15 cellular contexts compared by ENCODE assay signal in genomic region chrX:10612215-10612614, GRCh38. TPM values are rescaled to one million over a fixed set of nuclear protein-coding genes. Genes with fewer than 3 reads are reported as not detected.
DNase-seq lines count a peak whose midpoint lies in the region; ATAC-seq, FAIRE-seq and TF ChIP-seq lines count a peak whose summit lies in the region.
"Had no signal": no experiment of that assay in that cellular context is flagged by ENCODE, and none has a peak within 500 bp of the region (broad histone marks: within the 10 kb centered on the region; RNA-seq: fewer than 3 reads in every experiment).

No MANE protein-coding gene starts in this region.

- H2AFZ ChIP-seq in astrocyte (ENCODE audit: low read depth, low read length) = no peak overlapping the region

- DNase-seq in HCEC 1CT (peak; percentile 69), astrocyte (ENCODE audit: low read depth) (peak; percentile 82), KBM-7 (no peak)
- DNase-seq: activated naive CD4-positive, alpha-beta T cell treated with anti-CD3 and anti-CD28 coated beads, Interleukin-2, amount 50 U/mL, for 16 hours; CD4-positive, alpha-beta memory T cell; cortex of kidney; mammary epithelial cell; NCI-H146; NCI-H526 treated with DMSO at 0.1 percent for 48 hours; stimulated activated naive CD8-positive, alpha-beta T cell treated with anti-CD3 and anti-CD28 coated beads, Interleukin-15, Interleukin-2, amounts not matched to agents 100 U/mL and 50 U/mL, for 24 hours had no signal

- H4K20me1 ChIP-seq in astrocyte (ENCODE audit: insufficient read depth, low read length) = peaks cover 4% of the 10 kb centered on the region

- TF ChIP-seq POLR2A in gastroesophageal sphincter (IDR thresholded peaks at IDR 0.05) = no peak

- H3K27me3 Mint-ChIP-seq in astrocyte (ENCODE audit: low read depth, unreplicated experiment) = no peaks in the 10 kb centered on the region

- in situ Hi-C loops in KBM-7 (cut with MboI; ENCODE audit: low pct_unique_long_range_greater_than_20kb, low sequenced_read_pairs) = loop anchor here (25.0 kb wide), 1 partner anchor 425 kb away; no protein-coding TSS in a partner anchor

- TF ChIP-seq CTCF in astrocyte (IDR thresholded peaks at IDR 0.05; ENCODE audit: insufficient read depth, low read depth, low read length) = no peak
- no peak for TF ChIP-seq CTCF in gastroesophageal sphincter (IDR thresholded peaks at IDR 0.05)

- no peak for TF ChIP-seq EP300 in gastroesophageal sphincter (IDR thresholded peaks at IDR 0.05)

- peaks cover 22% of the 10 kb centered on the region for H3K4me1 Mint-ChIP-seq in astrocyte (ENCODE audit: low read depth, unreplicated experiment)
- H3K4me1 Mint-ChIP-seq: CD4-positive, alpha-beta memory T cell had no signal

- H3K36me3 Mint-ChIP-seq in astrocyte (ENCODE audit: low read depth, unreplicated experiment) = no peaks in the 10 kb centered on the region
- H3K36me3 Mint-ChIP-seq: CD4-positive, alpha-beta memory T cell had no signal

- H3K79me2 ChIP-seq in astrocyte (ENCODE audit: insufficient read depth, low read length) = peaks cover 91% of the 10 kb centered on the region

- FAIRE-seq in astrocyte (lab: Jason Lieb, UNC) = no peak

- H3K4me3 ChIP-seq in astrocyte (ENCODE audit: insufficient read depth, low read depth, low read length) (peak overlapping the region; percentile 33), gastroesophageal sphincter (no peak overlapping the region), skeletal muscle tissue (ENCODE audit: low read length in 3 of 3) (no peak overlapping the region)

- H3K27me3 ChIP-seq in astrocyte (ENCODE audit: insufficient read depth, low read length) (no peaks in the 10 kb centered on the region), gastroesophageal sphincter (no peaks in the 10 kb centered on the region), skeletal muscle tissue (ENCODE audit: control insufficient read depth in 3 of 3, insufficient read depth in 3 of 3, low read length in 3 of 3) (no peaks in the 10 kb centered on the region)

- H3K4me2 ChIP-seq in astrocyte (ENCODE audit: low read length) = peak overlapping the region; percentile 83

- H3K9me3 Mint-ChIP-seq in astrocyte (ENCODE audit: unreplicated experiment) = no peaks in the 10 kb centered on the region
- H3K9me3 Mint-ChIP-seq: CD4-positive, alpha-beta memory T cell had no signal

- no peaks in the 10 kb centered on the region for H3K36me3 ChIP-seq in astrocyte (ENCODE audit: insufficient read depth, low read length)
- no peaks in the 10 kb centered on the region for H3K36me3 ChIP-seq in gastroesophageal sphincter
- no peaks in the 10 kb centered on the region for H3K36me3 ChIP-seq in skeletal muscle tissue (ENCODE audit: control insufficient read depth in 3 of 3, insufficient read depth in 3 of 3, low read length in 3 of 3)

- H3K4me1 ChIP-seq in astrocyte (ENCODE audit: insufficient read depth, low read length) = peaks cover 22% of the 10 kb centered on the region
- peaks cover 0 to 18% (median 0%) of the 10 kb centered on the region in 3 donors for H3K4me1 ChIP-seq in gastroesophageal sphincter
- H3K4me1 ChIP-seq in skeletal muscle tissue (ENCODE audit: control insufficient read depth in 3 of 3, insufficient read depth in 3 of 3, low read length in 3 of 3) = no peaks in the 10 kb centered on the region

- ATAC-seq in gastroesophageal sphincter = peak; percentile 38
- ATAC-seq in GM18511 (IDR thresholded peaks at IDR 0.05; ENCODE audit: unreplicated experiment) = no peak
- ATAC-seq in GM19463 (IDR thresholded peaks at IDR 0.05; ENCODE audit: unreplicated experiment) = no peak
- ATAC-seq in HG03565 (IDR thresholded peaks at IDR 0.05; ENCODE audit: unreplicated experiment) = no peak
- ATAC-seq: stimulated activated naive CD8-positive, alpha-beta T cell treated with anti-CD3 and anti-CD28 coated beads, Interleukin-15, Interleukin-2, amounts not matched to agents 100 U/mL and 50 U/mL, for 24 hours had no signal

- peak overlapping the region; percentile 80 for H3K27ac ChIP-seq in astrocyte (ENCODE audit: low read depth, low read length)
- peak overlapping the region in 2 of 4 donors; percentile 40 to 41 for H3K27ac ChIP-seq in gastroesophageal sphincter
- peak overlapping the region; percentile 17 for H3K27ac ChIP-seq in skeletal muscle tissue (ENCODE audit: low read depth, low read length)

- 26 to 54% methylated on average over 3 to 4 of the region's 4 CpGs for WGBS in gastroesophageal sphincter (ENCODE audit: low coverage in 1 of 2), 2 donors

- H3K9me3 ChIP-seq in astrocyte (ENCODE audit: insufficient read depth, low read depth, low read length) (no peaks in the 10 kb centered on the region), gastroesophageal sphincter (no peaks in the 10 kb centered on the region), skeletal muscle tissue (ENCODE audit: control insufficient read depth in 3 of 3, low read length in 3 of 3) (no peaks in the 10 kb centered on the region)

- H3K27ac Mint-ChIP-seq in astrocyte (ENCODE audit: unreplicated experiment) = peak overlapping the region; percentile 59
- H3K27ac Mint-ChIP-seq: CD4-positive, alpha-beta memory T cell had no signal

- H3K9ac ChIP-seq in astrocyte (ENCODE audit: low read length) (peak overlapping the region; percentile 73), skeletal muscle tissue (ENCODE audit: low read depth in 1 of 3, low read length in 3 of 3) (no peak overlapping the region)

- H3K4me3 Mint-ChIP-seq in astrocyte (ENCODE audit: unreplicated experiment) = no peak overlapping the region
- H3K4me3 Mint-ChIP-seq: CD4-positive, alpha-beta memory T cell had no signal

RNA-seq across cellular contexts. Expression of gene MID1, which starts 8.2 kb away (rescaled TPM):
- 16.8 and 31.2 TPM in 2 replicates for total RNA-seq in astrocyte
- total RNA-seq in gastroesophageal sphincter = 10 to 100 TPM; 17.0 to 23.4 (median 19.0) TPM
- total RNA-seq in skeletal muscle tissue = 17.7 TPM
- total RNA-seq: CD4-positive, alpha-beta memory T cell had no signal
